ENCODE assay signal across 8 cellular contexts in the genomic region with DNA sequence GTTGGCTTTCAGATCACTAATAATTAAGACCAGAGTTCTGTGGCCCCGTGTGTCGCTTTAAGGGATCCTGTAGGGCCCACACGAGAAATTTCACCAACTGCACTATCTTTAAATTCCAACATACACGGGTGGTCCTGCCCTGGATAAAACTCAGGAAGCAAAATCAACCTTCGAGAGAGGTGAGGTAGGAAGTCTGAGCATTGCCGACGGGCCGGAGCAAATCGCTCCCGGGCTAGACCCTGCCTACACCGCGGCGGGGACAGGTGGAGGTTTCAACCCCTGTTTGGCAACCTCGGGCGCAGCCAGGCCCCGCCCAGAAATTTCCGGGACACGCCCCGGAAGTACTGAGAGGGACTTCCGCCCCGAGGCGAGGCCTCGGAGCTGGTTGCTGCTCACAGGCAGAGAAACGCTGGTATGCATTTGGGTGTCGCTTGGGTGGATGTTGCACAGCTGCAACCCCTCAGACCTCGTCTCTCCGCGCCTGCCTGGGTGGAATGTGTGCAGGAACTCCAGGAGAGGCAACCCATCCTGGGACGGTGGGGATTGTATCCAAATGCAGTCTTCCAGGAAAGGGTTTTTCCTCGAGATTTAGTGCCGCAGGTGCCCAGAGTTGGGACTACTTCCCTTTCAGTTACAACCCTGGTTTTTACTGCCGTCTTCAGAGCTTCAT. TPM values are rescaled to one million over a fixed set of nuclear protein-coding genes. Genes with fewer than 3 reads are reported as not detected.
DNase-seq lines count a peak whose midpoint lies in the region; ATAC-seq and TF ChIP-seq lines count a peak whose summit lies in the region.

No MANE protein-coding gene starts in this region.

- no peak for TF ChIP-seq POLR2A in suprapubic skin (IDR thresholded peaks at IDR 0.05)

- peak overlapping the region; percentile 42 for H3K4me3 ChIP-seq in AG09309 (ENCODE audit: control insufficient read depth, low read depth, low read length)
- H3K4me3 ChIP-seq in suprapubic skin, result peak overlapping the region; percentile 53

- TF ChIP-seq CTCF in AG09309 (IDR thresholded peaks at IDR 0.05; ENCODE audit: control insufficient read depth, insufficient read depth, low read depth, low read length, missing control alignments) (no peak), RWPE1 (conservative IDR thresholded peaks at IDR 0.05; ENCODE audit: low read depth) (no peak), omental fat pad (IDR thresholded peaks at IDR 0.05) (no peak), suprapubic skin (IDR thresholded peaks at IDR 0.05) (no peak)

- H3K27me3 ChIP-seq in suprapubic skin, result no peaks in the 10 kb centered on the region

- CTCF ChIA-PET in RWPE1 (lab: Yijun Ruan, JAX), result no interaction called here

- POLR2A ChIA-PET in RWPE1 (lab: Yijun Ruan, JAX; ENCODE audit: low non-redundant PET), result no interaction called here

- H3K9me3 ChIP-seq in suprapubic skin, result no peaks in the 10 kb centered on the region

- H3K36me3 ChIP-seq in suprapubic skin, result peaks cover 12% of the 10 kb centered on the region

- peak; percentile 88 for ATAC-seq in HG03558 (IDR thresholded peaks at IDR 0.05; ENCODE audit: extremely low read depth, unreplicated experiment)
- ATAC-seq in omental fat pad (ENCODE audit: low FRiP score), result peak; percentile 66

- H3K27ac ChIP-seq in RWPE1 (peak overlapping the region; percentile 34; the same call in 1 of the 2 replicates), suprapubic skin (no peak overlapping the region)

- peaks cover 8% of the 10 kb centered on the region for H3K4me1 ChIP-seq in suprapubic skin

- 5% methylated on average over 23 of the region's 32 CpGs for WGBS in suprapubic skin

- TF ChIP-seq EP300 in suprapubic skin (IDR thresholded peaks at IDR 0.05), result no peak

- DNase-seq in AG09309 (ENCODE audit: low read depth) (no peak), GM19240 (ENCODE audit: insufficient read length, low spot score) (peak; percentile 72), RWPE1 (ENCODE audit: low spot score) (peak; percentile 65), activated gamma-delta T cell treated with Interleukin-2 at 50 U/mL for 16 hours (peak; percentile 80), germinal center (ENCODE audit: low spot score) (peak; percentile 74), omental fat pad (ENCODE audit: low spot score) (peak; percentile 37), suprapubic skin (ENCODE audit: low spot score in 2 of 2) (peak; percentile 70 to 84)

RNA-seq across cellular contexts. Expression of gene ZKSCAN8, which starts 19.9 kb away (rescaled TPM):
- 10 to 100 TPM; 16.0 to 27.7 (median 17.2) TPM for total RNA-seq in omental fat pad
- 10 to 100 TPM in 3 of 4 donors, 1 to 10 TPM in 1; 7.6 to 23.0 (median 14.2) TPM for total RNA-seq in suprapubic skin

RNA-seq across cellular contexts. Expression of gene ZSCAN16, which starts 37.1 kb away (rescaled TPM):
- total RNA-seq in omental fat pad (1 to 10 TPM; 2.8 to 6.0 (median 3.5) TPM), suprapubic skin (1 to 10 TPM; 2.4 to 7.6 (median 4.2) TPM)
